ENCODE assay signal across 1 cellular context in the genomic region with DNA sequence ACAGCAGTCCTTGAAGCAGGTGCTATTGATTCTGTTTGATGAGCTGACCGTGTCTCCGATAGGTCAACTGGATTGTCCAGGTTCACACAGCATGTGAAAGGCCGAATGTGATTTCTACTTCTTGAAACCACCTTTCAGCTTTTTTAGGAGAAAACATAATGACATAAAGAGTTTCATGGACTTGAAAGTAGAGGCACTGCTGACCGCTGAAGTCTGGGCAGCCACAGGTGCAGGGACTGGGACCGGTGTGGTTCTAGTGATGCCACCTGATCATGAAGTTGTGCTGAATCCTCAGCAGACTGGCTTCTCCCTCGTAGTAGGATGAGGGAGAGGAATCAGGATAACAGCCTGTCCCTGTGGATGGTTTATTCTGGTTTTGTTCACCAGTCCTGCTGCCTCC.
TF ChIP-seq lines count a peak whose summit lies in the region.

No MANE protein-coding gene starts in this region.

TF ChIP-seq in liver, 16 proteins besides CTCF, POLR2A, EP300 and RAD21 (continued from another document):
- TF ChIP-seq, protein P1, sequence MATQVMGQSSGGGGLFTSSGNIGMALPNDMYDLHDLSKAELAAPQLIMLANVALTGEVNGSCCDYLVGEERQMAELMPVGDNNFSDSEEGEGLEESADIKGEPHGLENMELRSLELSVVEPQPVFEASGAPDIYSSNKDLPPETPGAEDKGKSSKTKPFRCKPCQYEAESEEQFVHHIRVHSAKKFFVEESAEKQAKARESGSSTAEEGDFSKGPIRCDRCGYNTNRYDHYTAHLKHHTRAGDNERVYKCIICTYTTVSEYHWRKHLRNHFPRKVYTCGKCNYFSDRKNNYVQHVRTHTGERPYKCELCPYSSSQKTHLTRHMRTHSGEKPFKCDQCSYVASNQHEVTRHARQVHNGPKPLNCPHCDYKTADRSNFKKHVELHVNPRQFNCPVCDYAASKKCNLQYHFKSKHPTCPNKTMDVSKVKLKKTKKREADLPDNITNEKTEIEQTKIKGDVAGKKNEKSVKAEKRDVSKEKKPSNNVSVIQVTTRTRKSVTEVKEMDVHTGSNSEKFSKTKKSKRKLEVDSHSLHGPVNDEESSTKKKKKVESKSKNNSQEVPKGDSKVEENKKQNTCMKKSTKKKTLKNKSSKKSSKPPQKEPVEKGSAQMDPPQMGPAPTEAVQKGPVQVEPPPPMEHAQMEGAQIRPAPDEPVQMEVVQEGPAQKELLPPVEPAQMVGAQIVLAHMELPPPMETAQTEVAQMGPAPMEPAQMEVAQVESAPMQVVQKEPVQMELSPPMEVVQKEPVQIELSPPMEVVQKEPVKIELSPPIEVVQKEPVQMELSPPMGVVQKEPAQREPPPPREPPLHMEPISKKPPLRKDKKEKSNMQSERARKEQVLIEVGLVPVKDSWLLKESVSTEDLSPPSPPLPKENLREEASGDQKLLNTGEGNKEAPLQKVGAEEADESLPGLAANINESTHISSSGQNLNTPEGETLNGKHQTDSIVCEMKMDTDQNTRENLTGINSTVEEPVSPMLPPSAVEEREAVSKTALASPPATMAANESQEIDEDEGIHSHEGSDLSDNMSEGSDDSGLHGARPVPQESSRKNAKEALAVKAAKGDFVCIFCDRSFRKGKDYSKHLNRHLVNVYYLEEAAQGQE (IDR thresholded peaks at IDR 0.05): no peak
- TF ChIP-seq HNF4G (IDR thresholded peaks at IDR 0.05) (no peak), ZBTB33 (IDR thresholded peaks at IDR 0.05) (no peak), RXRA (IDR thresholded peaks at IDR 0.05) (no peak), FOXA1 (IDR thresholded peaks at IDR 0.05) (no peak), EGR1 (IDR thresholded peaks at IDR 0.05; ENCODE audit: low read depth in 2 of 2) (no peak), TAF1 (conservative IDR thresholded peaks at IDR 0.05) (no peak), NR2F2 (IDR thresholded peaks at IDR 0.05) (no peak)
- TF ChIP-seq, protein P2, sequence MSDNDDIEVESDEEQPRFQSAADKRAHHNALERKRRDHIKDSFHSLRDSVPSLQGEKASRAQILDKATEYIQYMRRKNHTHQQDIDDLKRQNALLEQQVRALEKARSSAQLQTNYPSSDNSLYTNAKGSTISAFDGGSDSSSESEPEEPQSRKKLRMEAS (IDR thresholded peaks at IDR 0.05): no peak
